ENCODE assay signal across 13 cellular contexts in the genomic region with DNA sequence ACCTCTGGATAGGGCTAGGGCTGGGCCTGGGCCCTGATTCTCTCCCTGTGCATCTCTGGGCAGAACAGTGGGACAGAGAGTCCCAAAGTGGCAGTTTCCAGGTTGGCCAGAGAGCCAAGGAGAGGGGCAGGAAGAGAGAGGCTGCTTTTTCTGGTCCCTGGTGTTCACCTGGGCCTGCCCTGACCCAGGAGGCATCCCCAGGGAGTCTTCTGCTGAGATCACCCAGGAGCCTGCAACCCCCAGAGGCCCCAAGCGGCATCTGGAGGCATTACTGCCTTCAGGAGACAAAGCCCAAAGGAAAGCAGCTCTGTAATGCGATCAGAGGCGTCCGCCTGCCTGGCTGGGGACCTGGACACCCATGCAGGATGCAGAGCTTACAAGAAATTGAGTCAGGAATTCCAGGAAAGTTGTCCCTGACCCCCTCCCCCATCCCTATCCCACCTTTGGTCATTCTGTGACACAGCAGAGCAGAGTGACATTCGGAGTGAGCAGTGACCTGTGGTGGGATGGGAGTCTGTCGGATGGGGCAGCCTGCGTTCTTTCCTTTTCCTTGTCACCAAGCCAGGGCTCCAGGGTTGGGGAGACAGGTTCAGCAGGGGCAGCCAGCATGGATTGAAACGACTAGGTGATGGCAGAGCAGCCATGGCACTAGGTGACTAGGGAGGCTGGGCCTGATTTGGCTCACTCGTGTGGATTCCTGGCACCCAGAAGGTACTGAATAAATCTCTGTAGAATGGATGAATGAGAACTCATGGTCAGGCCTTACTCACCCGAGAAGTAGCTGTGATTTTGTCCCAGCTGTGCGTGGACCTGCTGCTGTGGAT. TPM values are rescaled to one million over a fixed set of nuclear protein-coding genes. Genes with fewer than 3 reads are reported as not detected.
A peak's percentile ranks its signal among the peaks of the same experiment; 100 is the strongest.
DNase-seq lines count a peak whose midpoint lies in the region; TF ChIP-seq lines count a peak whose summit lies in the region.
"Had no signal": no experiment of that assay in that cellular context is flagged by ENCODE, and none has a peak within 500 bp of the region (broad histone marks: within the 10 kb centered on the region; RNA-seq: fewer than 3 reads in every experiment).

No MANE protein-coding gene starts in this region.

- no peaks in the 10 kb centered on the region; the same call in 1 of the 2 replicates for H3K4me1 ChIP-seq in HEK293 (ENCODE audit: control insufficient read depth, insufficient read depth, low read length)
- H3K4me1 ChIP-seq in mesodermal cell (ENCODE audit: control insufficient read depth, insufficient read depth, low read length, poor library complexity, severe bottlenecking): peaks cover 54% of the 10 kb centered on the region
- H3K4me1 ChIP-seq: HAP-1 had no signal

- WGBS in mesodermal cell (ENCODE audit: insufficient coverage in 2 of 2), 2 experiments: 51 to 78% methylated on average over 7 to 11 of the region's 11 CpGs

- H3K4me3 ChIP-seq in HEK293 (ENCODE audit: low read depth, low read length) (no peak overlapping the region), astrocyte of the spinal cord (ENCODE audit: low read depth, low read length) (no peak overlapping the region), mesodermal cell (ENCODE audit: extremely low read depth, insufficient read depth, low read length, poor library complexity, severe bottlenecking) (no peak overlapping the region)
- H3K4me3 ChIP-seq: HAP-1, SK-N-MC had no signal

- in situ Hi-C loops in astrocyte of the spinal cord (cut with HindIII; ENCODE audit: low sequenced_read_pairs): no loop called here

- POLR2A ChIA-PET in HEK293 (lab: Yijun Ruan, JAX): interaction anchor here (1.1 kb wide), 1 partner anchor 11 kb away, joined by 3 read pairs; no protein-coding TSS in a partner anchor

- DNase-seq in AG20443 (ENCODE audit: low spot score): peak; percentile 61
- DNase-seq in astrocyte of the spinal cord (ENCODE audit: low read depth, low spot score): peak; percentile 38
- no peak for DNase-seq in OCI-M1 (lab: John Stamatoyannopoulos, UW)
- no peak for DNase-seq in NK-92 treated with Interleukin-12 subunit alpha and Interleukin-12 subunit beta, amount 100 ng/mL, for 24 hours (lab: John Stamatoyannopoulos, UW)
- no peak for DNase-seq in HPDE6-E6E7 (ENCODE audit: extremely low spot score)
- DNase-seq in medulla oblongata (ENCODE audit: extremely low spot score): no peak
- DNase-seq: caudate nucleus; CD8-positive, alpha-beta memory T cell; NCI-H2029 treated with DMSO at 0.1 percent for 48 hours had no signal

- H3K27ac ChIP-seq in HEK293 (ENCODE audit: extremely low read depth, low read depth, low read length) (no peak overlapping the region), mesodermal cell (ENCODE audit: low read depth, low read length, severe bottlenecking) (peak overlapping the region; percentile 36)
- H3K27ac ChIP-seq: SK-N-MC had no signal

- H3K36me3 ChIP-seq in HEK293 (ENCODE audit: control insufficient read depth in 2 of 2, insufficient read depth in 1 of 2, low read length in 2 of 2) (peaks cover 0 to 21% of the 10 kb centered on the region in 2 experiments; a peak in 1 of 3 replicates), mesodermal cell (ENCODE audit: control insufficient read depth, insufficient read depth, low read length) (peaks cover 49% of the 10 kb centered on the region)
- H3K36me3 ChIP-seq: HAP-1 had no signal

- TF ChIP-seq CTCF in HEK293 (tag by site-specific recombination; IDR thresholded peaks at IDR 0.05) (no peak), astrocyte of the spinal cord (IDR thresholded peaks at IDR 0.05; ENCODE audit: low read depth, low read length) (no peak)

- CTCF ChIA-PET in HEK293 (lab: Yijun Ruan, JAX): interaction anchor here (0.9 kb wide), 1 partner anchor 8 kb away, joined by 3 read pairs; no protein-coding TSS in a partner anchor

- no peaks in the 10 kb centered on the region for H3K9me3 ChIP-seq in HEK293 (ENCODE audit: control insufficient read depth, insufficient read depth, low read depth, low read length)
- H3K9me3 ChIP-seq in mesodermal cell (ENCODE audit: control insufficient read depth, low read length): no peaks in the 10 kb centered on the region
- H3K9me3 ChIP-seq: HAP-1 had no signal

TF ChIP-seq in HEK293, 187 proteins besides CTCF, POLR2A, EP300 and RAD21 (continues in another document):
- TF ChIP-seq ZNF549 (tag by site-specific recombination; IDR thresholded peaks at IDR 0.05): no peak
- 0 out of 2 replicates have a peak, but pooled peaks have one; percentile 28 for TF ChIP-seq GLIS2 (tag by site-specific recombination; IDR thresholded peaks at IDR 0.05)
- no peak for TF ChIP-seq ZNF239 (tag by site-specific recombination; IDR thresholded peaks at IDR 0.05)
- TF ChIP-seq, protein P1, sequence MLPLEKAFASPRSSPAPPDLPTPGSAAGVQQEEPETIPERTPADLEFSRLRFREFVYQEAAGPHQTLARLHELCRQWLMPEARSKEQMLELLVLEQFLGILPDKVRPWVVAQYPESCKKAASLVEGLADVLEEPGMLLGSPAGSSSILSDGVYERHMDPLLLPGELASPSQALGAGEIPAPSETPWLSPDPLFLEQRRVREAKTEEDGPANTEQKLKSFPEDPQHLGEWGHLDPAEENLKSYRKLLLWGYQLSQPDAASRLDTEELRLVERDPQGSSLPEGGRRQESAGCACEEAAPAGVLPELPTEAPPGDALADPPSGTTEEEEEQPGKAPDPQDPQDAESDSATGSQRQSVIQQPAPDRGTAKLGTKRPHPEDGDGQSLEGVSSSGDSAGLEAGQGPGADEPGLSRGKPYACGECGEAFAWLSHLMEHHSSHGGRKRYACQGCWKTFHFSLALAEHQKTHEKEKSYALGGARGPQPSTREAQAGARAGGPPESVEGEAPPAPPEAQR (tag by site-specific recombination; IDR thresholded peaks at IDR 0.05): no peak
- TF ChIP-seq ZNF423 (tag by site-specific recombination; IDR thresholded peaks at IDR 0.05): peak; percentile 45; the same call in 1 of the 2 replicates
- no peak for TF ChIP-seq ZNF792 (tag by site-specific recombination; IDR thresholded peaks at IDR 0.05)
- TF ChIP-seq GLIS1 (tag by site-specific recombination; IDR thresholded peaks at IDR 0.05): peak; percentile 88
- no peak for TF ChIP-seq ZNF776 (tag by site-specific recombination; IDR thresholded peaks at IDR 0.05; ENCODE audit: borderline replicate concordance)
- TF ChIP-seq, protein P2, sequence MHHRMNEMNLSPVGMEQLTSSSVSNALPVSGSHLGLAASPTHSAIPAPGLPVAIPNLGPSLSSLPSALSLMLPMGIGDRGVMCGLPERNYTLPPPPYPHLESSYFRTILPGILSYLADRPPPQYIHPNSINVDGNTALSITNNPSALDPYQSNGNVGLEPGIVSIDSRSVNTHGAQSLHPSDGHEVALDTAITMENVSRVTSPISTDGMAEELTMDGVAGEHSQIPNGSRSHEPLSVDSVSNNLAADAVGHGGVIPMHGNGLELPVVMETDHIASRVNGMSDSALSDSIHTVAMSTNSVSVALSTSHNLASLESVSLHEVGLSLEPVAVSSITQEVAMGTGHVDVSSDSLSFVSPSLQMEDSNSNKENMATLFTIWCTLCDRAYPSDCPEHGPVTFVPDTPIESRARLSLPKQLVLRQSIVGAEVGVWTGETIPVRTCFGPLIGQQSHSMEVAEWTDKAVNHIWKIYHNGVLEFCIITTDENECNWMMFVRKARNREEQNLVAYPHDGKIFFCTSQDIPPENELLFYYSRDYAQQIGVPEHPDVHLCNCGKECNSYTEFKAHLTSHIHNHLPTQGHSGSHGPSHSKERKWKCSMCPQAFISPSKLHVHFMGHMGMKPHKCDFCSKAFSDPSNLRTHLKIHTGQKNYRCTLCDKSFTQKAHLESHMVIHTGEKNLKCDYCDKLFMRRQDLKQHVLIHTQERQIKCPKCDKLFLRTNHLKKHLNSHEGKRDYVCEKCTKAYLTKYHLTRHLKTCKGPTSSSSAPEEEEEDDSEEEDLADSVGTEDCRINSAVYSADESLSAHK (tag by site-specific recombination; IDR thresholded peaks at IDR 0.05): no peak
- TF ChIP-seq, protein P3, sequence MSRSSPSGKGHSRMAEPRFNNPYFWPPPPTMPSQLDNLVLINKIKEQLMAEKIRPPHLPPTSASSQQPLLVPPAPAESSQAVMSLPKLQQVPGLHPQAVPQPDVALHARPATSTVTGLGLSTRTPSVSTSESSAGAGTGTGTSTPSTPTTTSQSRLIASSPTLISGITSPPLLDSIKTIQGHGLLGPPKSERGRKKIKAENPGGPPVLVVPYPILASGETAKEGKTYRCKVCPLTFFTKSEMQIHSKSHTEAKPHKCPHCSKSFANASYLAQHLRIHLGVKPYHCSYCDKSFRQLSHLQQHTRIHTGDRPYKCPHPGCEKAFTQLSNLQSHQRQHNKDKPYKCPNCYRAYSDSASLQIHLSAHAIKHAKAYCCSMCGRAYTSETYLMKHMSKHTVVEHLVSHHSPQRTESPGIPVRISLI (tag by site-specific recombination; IDR thresholded peaks at IDR 0.05): no peak
- TF ChIP-seq ZNF660 (tag by site-specific recombination; IDR thresholded peaks at IDR 0.05): no peak
- no peak for TF ChIP-seq ZNF121 (tag by site-specific recombination; IDR thresholded peaks at IDR 0.05)
- peak; percentile 51; the same call in 1 of the 2 replicates for TF ChIP-seq ZNF600 (tag by site-specific recombination; IDR thresholded peaks at IDR 0.05)
- no peak for TF ChIP-seq BCL11A (tag by site-specific recombination; IDR thresholded peaks at IDR 0.05; ENCODE audit: low read depth)
- TF ChIP-seq, protein P4, sequence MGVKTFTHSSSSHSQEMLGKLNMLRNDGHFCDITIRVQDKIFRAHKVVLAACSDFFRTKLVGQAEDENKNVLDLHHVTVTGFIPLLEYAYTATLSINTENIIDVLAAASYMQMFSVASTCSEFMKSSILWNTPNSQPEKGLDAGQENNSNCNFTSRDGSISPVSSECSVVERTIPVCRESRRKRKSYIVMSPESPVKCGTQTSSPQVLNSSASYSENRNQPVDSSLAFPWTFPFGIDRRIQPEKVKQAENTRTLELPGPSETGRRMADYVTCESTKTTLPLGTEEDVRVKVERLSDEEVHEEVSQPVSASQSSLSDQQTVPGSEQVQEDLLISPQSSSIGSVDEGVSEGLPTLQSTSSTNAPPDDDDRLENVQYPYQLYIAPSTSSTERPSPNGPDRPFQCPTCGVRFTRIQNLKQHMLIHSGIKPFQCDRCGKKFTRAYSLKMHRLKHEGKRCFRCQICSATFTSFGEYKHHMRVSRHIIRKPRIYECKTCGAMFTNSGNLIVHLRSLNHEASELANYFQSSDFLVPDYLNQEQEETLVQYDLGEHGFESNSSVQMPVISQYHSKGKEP (tag by site-specific recombination; IDR thresholded peaks at IDR 0.05): no peak
- TF ChIP-seq ZBTB48 (tag by site-specific recombination; IDR thresholded peaks at IDR 0.05): 0 out of 2 replicates have a peak, but pooled peaks have one; percentile 14

RNA-seq across cellular contexts. Expression of a gene that starts 10.4 kb away (rescaled TPM):
- 109 TPM for polyA plus RNA-seq in mesodermal cell (2013, experiment 1 of 2)
- polyA plus RNA-seq in mesodermal cell (2013, experiment 2 of 2): 93.7 TPM

Comparison
In these comparisons a context has a peak if more than half of its experiments do, and no peak if none do; other contexts are left out.
1. DNase-seq: peak in AG20443 (single experiment) and astrocyte of the spinal cord (single experiment); none in OCI-M1 (single experiment), NK-92 treated with Interleukin-12 subunit alpha and Interleukin-12 subunit beta, amount 100 ng/mL, for 24 hours (single experiment), HPDE6-E6E7 (single experiment) and medulla oblongata (single experiment).